Comparison of ENCODE assay signal across 14 cellular contexts in the genomic region with DNA sequence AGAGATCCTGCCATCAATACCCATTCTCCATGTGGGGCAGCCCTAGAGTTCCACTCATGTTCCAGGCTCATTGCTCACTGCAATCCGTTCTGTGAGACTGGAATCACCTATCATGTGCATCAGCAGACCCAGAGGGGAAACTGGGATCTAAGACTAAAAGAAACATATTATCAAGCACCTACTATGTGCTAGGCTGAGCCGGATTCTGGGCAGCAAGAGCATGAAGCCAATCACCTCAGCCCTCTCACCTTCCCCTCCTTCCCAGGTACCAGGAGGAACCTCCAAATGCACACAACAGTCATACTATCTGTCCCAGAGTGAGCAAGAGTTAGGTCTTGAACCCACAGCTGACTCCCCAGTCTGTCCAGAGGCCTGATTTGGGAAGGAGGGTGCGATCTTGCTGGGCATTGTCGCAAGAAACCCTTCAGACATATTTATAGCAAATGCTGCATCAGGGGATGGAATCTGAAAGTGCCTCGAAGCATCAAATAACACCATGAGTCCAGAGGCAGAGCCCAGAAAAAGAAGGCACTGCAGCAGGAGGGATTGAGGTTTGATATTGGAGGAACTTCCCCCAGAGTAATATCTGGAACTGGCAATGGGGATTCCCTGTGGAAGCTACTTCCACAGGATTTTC. TPM values are rescaled to one million over a fixed set of nuclear protein-coding genes. Genes with fewer than 3 reads are reported as not detected.
DNase-seq lines count a peak whose midpoint lies in the region; ATAC-seq, FAIRE-seq and TF ChIP-seq lines count a peak whose summit lies in the region.
"Had no signal": no experiment of that assay in that cellular context is flagged by ENCODE, and none has a peak within 500 bp of the region (broad histone marks: within the 10 kb centered on the region; RNA-seq: fewer than 3 reads in every experiment).

No MANE protein-coding gene starts in this region.

- peak overlapping the region; percentile 95 for H2BK15ac ChIP-seq in IMR-90 (ENCODE audit: low read depth, low read length)

- H3K4me2 ChIP-seq in IMR-90 (ENCODE audit: low read depth, low read length): peak overlapping the region; percentile 42

- no peak overlapping the region for H3K4me3 Mint-ChIP-seq in chondrocyte (ENCODE audit: unreplicated experiment)
- H3K4me3 Mint-ChIP-seq: dendritic cell treated with granulocyte-macrophage colony-stimulating factor and Interleukin-4, amounts not matched to agents 40 ng/mL and 50 ng/mL, for 4 days had no signal

- BruUV-seq in IMR-90 (replicated peaks; lab: Mats Ljungman, UMichigan): no TSS peak

- H3K36me3 ChIP-seq in IMR-90 (ENCODE audit: control insufficient read depth, insufficient read depth, low read length): no peaks in the 10 kb centered on the region
- no peaks in the 10 kb centered on the region for H3K36me3 ChIP-seq in mucosa of rectum (ENCODE audit: control insufficient read depth in 2 of 2, insufficient read depth in 2 of 2, low read length in 2 of 2)
- H3K36me3 ChIP-seq in tibial nerve: no peaks in the 10 kb centered on the region
- H3K36me3 ChIP-seq: heart left ventricle, suprapubic skin had no signal

- H3K27ac Mint-ChIP-seq in chondrocyte (ENCODE audit: unreplicated experiment): peak overlapping the region; percentile 78
- H3K27ac Mint-ChIP-seq: dendritic cell treated with granulocyte-macrophage colony-stimulating factor and Interleukin-4, amounts not matched to agents 40 ng/mL and 50 ng/mL, for 4 days had no signal

- H3K56ac ChIP-seq in IMR-90 (ENCODE audit: extremely low read depth, insufficient read depth, low read length): peak overlapping the region; percentile 83

- H2BK20ac ChIP-seq in IMR-90 (ENCODE audit: low read depth, low read length): peak overlapping the region; percentile 99

- TF ChIP-seq CTCF in IMR-90 (conservative IDR thresholded peaks at IDR 0.05; ENCODE audit: low read depth, low read length) (no peak), chondrocyte (IDR thresholded peaks at IDR 0.05) (no peak), tibial nerve (IDR thresholded peaks at IDR 0.05) (no peak)

- peak overlapping the region; percentile 97 for H3K23ac ChIP-seq in IMR-90 (ENCODE audit: low read depth, low read length)

- TF ChIP-seq POLR2A in IMR-90 (IDR thresholded peaks at IDR 0.05; ENCODE audit: low read depth, low read length) (no peak), tibial nerve (IDR thresholded peaks at IDR 0.05) (no peak)

- peak overlapping the region; percentile 86 for H2AFZ ChIP-seq in IMR-90 (replicated peaks; ENCODE audit: low read length, poor library complexity)

- peaks cover 43% of the 10 kb centered on the region for H3K4me1 Mint-ChIP-seq in chondrocyte (ENCODE audit: low read depth)

- no peaks in the 10 kb centered on the region for H3K27me3 Mint-ChIP-seq in chondrocyte (ENCODE audit: low read depth)

- peaks cover 15 to 57% of the 10 kb centered on the region in 2 experiments for H3K79me1 ChIP-seq in IMR-90 (ENCODE audit: low read depth in 1 of 2, low read length in 2 of 2)

- peak overlapping the region; percentile 99 for H2BK5ac ChIP-seq in IMR-90 (ENCODE audit: low read depth, low read length, poor library complexity, severe bottlenecking)

- H3K4me1 ChIP-seq in IMR-90 (ENCODE audit: control insufficient read depth, insufficient read depth, low read length) (peaks cover 30% of the 10 kb centered on the region), mucosa of rectum (ENCODE audit: control insufficient read depth in 2 of 2, insufficient read depth in 2 of 2, low read length in 2 of 2) (peaks cover 10 to 32% of the 10 kb centered on the region in 2 donors), tibial nerve (peaks cover 0 to 52% (median 13%) of the 10 kb centered on the region in 4 donors)

- ATAC-seq in IMR-90 (ENCODE audit: low read depth): no peak
- ATAC-seq: heart left ventricle, mucosa of descending colon had no signal

- H3K9me3 ChIP-seq in IMR-90 (ENCODE audit: control insufficient read depth, insufficient read depth, low read length) (no peaks in the 10 kb centered on the region), mucosa of rectum (ENCODE audit: control insufficient read depth in 2 of 2, low read length in 2 of 2) (no peaks in the 10 kb centered on the region), tibial nerve (no peaks in the 10 kb centered on the region)
- H3K9me3 ChIP-seq: heart left ventricle, mucosa of descending colon, suprapubic skin had no signal

- H4K8ac ChIP-seq in IMR-90 (ENCODE audit: low read depth in 2 of 2, low read length in 2 of 2): peak overlapping the region; percentile 74 to 95

- peak overlapping the region; percentile 99 for H3K4ac ChIP-seq in IMR-90 (ENCODE audit: low read depth, low read length)

- intact Hi-C loops in IMR-90 (cut with micrococcal nuclease): loop anchor here (1.0 to 5.0 kb wide), 4 partner anchors 15 to 614 kb away; a partner anchor contains a TSS

- 0% methylated on average over 1 of the region's 5 CpGs; no CpG with 5 or more reads in 1 of the 2 experiments for WGBS in IMR-90 (ENCODE audit: extremely low coverage in 2 of 2, insufficient read length in 1 of 2), 2 experiments
- WGBS in tibial nerve, 2 donors: 72 to 78% methylated on average over 5 of the region's 5 CpGs

- H4K5ac ChIP-seq in IMR-90 (ENCODE audit: low read depth, low read length): peak overlapping the region; percentile 81

- FAIRE-seq in RCC 7860 (lab: Jason Lieb, UNC): no peak

- H3K14ac ChIP-seq in IMR-90 (replicated peaks; ENCODE audit: low read depth, low read length): peak overlapping the region; percentile 98

- H3K27ac ChIP-seq in IMR-90 (ENCODE audit: insufficient read depth, low read length) (peak overlapping the region; percentile 95), mucosa of rectum (ENCODE audit: low read depth in 2 of 2, low read length in 2 of 2) (peak overlapping the region; percentile 25 to 46), tibial nerve (peak overlapping the region in 3 of 4 donors; percentile 23 to 80 (median 59))
- H3K27ac ChIP-seq: heart left ventricle, suprapubic skin had no signal

- H3K4me3 ChIP-seq in IMR-90 (ENCODE audit: insufficient read depth, low read depth, low read length): no peak overlapping the region
- H3K4me3 ChIP-seq in mucosa of rectum (ENCODE audit: low read length in 2 of 2): no peak overlapping the region
- no peak overlapping the region for H3K4me3 ChIP-seq in tibial nerve
- H3K4me3 ChIP-seq: heart left ventricle, mucosa of descending colon, suprapubic skin had no signal

- peak overlapping the region; percentile 98 for H2AK5ac ChIP-seq in IMR-90 (ENCODE audit: low read depth, low read length)

- peak overlapping the region; percentile 95 for H4K91ac ChIP-seq in IMR-90 (ENCODE audit: insufficient read depth, low read depth, low read length)

- peak overlapping the region; percentile 93 for H2AK9ac ChIP-seq in IMR-90 (replicated peaks; ENCODE audit: low read depth, low read length, poor library complexity)

- TF ChIP-seq EP300 in tibial nerve (IDR thresholded peaks at IDR 0.05): no peak

- dilution Hi-C loops in IMR-90 (cut with HindIII; ENCODE audit: low sequenced_read_pairs, unreplicated experiment): no loop called here

- no peaks in the 10 kb centered on the region for H3K36me3 Mint-ChIP-seq in chondrocyte (ENCODE audit: low read depth)

- H3K27me3 ChIP-seq in IMR-90 (ENCODE audit: control insufficient read depth, insufficient read depth, low read length): no peaks in the 10 kb centered on the region
- no peaks in the 10 kb centered on the region for H3K27me3 ChIP-seq in mucosa of rectum (ENCODE audit: control insufficient read depth in 2 of 2, insufficient read depth in 2 of 2, low read length in 2 of 2)
- no peaks in the 10 kb centered on the region for H3K27me3 ChIP-seq in tibial nerve
- H3K27me3 ChIP-seq: heart left ventricle, suprapubic skin had no signal

- H3K9me1 ChIP-seq in IMR-90 (ENCODE audit: insufficient read depth, low read length): peaks cover 37% of the 10 kb centered on the region

- peak overlapping the region; percentile 66 for H3K9ac ChIP-seq in IMR-90 (ENCODE audit: low read depth, low read length)
- H3K9ac ChIP-seq in mucosa of rectum (ENCODE audit: low read depth in 1 of 2, low read length in 2 of 2): no peak overlapping the region

- no peak for TF ChIP-seq RAD21 in IMR-90 (IDR thresholded peaks at IDR 0.05; ENCODE audit: low read length)

- no peaks in the 10 kb centered on the region for H4K20me1 ChIP-seq in IMR-90 (ENCODE audit: insufficient read depth, low read length)

- DNase-seq in IMR-90: peak; percentile 39
- no peak for DNase-seq in chondrocyte (ENCODE audit: low spot score)
- DNase-seq in tibial nerve (ENCODE audit: low spot score in 2 of 2): no peak
- no peak for DNase-seq in RCC 7860 (ENCODE audit: low spot score)
- no peak for DNase-seq in NCI-H526 (lab: John Stamatoyannopoulos, UW)
- DNase-seq in NCI-H345 (lab: John Stamatoyannopoulos, UW): no peak
- DNase-seq: C1 segment of cervical spinal cord, erythroblast, heart left ventricle, mucosa of descending colon, NCI-H1436 had no signal

- peak overlapping the region; percentile 98 for H2BK120ac ChIP-seq in IMR-90 (ENCODE audit: low read depth, low read length)

- H3K9me3 Mint-ChIP-seq in chondrocyte (ENCODE audit: low read depth): no peaks in the 10 kb centered on the region
- H3K9me3 Mint-ChIP-seq: dendritic cell treated with granulocyte-macrophage colony-stimulating factor and Interleukin-4, amounts not matched to agents 40 ng/mL and 50 ng/mL, for 4 days had no signal

- POLR2A ChIA-PET in IMR-90 (lab: Charles Lee; ENCODE audit: unreplicated experiment): interaction anchor here (0.6 to 1.2 kb wide), 3 partner anchors 8 to 1547 kb away, joined by 3 to 4 read pairs (median 3); no protein-coding TSS in a partner anchor

- in situ Hi-C loops in IMR-90 (cut with MboI; ENCODE audit: low sequenced_read_pairs): no loop called here

- CTCF ChIA-PET in IMR-90 (lab: Yijun Ruan, JAX): interaction anchor here (1.0 kb wide), 1 partner anchor 17 kb away, joined by 5 read pairs; no protein-coding TSS in a partner anchor

- H3K18ac ChIP-seq in IMR-90 (ENCODE audit: low read depth, low read length): peak overlapping the region; percentile 97

RNA-seq across cellular contexts. Expression of a gene that starts 6.7 kb away (rescaled TPM):
- total RNA-seq in IMR-90 (2012; rRNA removed) (15.3 and 18.1 TPM in 2 replicates), chondrocyte (57.5 to 72.6 TPM (median 69.5 TPM) in 3 replicates), tibial nerve (10 to 100 TPM in 3 of 4 donors, 1 to 10 TPM in 1; 9.8 to 31.2 (median 20.7) TPM)
- 45.1 and 45.2 TPM in 2 replicates for polyA plus RNA-seq in IMR-90 (2012; rRNA removed)
- polyA plus RNA-seq in IMR-90 (2012; cell fraction: cytosol; rRNA removed): 24.5 and 40.0 TPM in 2 replicates
- polyA plus RNA-seq in IMR-90 (2012; cell fraction: nucleus; rRNA removed; ENCODE audit: low replicate concordance): 227 and 302 TPM in 2 replicates

RNA-seq across cellular contexts. Expression of a gene that starts 22.7 kb away (rescaled TPM):
- 18.1 and 18.5 TPM in 2 replicates for total RNA-seq in IMR-90 (2012; rRNA removed)
- polyA plus RNA-seq in IMR-90 (2012; rRNA removed): 34.4 and 35.1 TPM in 2 replicates
- 26.6 and 34.5 TPM in 2 replicates for polyA plus RNA-seq in IMR-90 (2012; cell fraction: cytosol; rRNA removed)
- 171 and 194 TPM in 2 replicates for polyA plus RNA-seq in IMR-90 (2012; cell fraction: nucleus; rRNA removed; ENCODE audit: low replicate concordance)
- 54.9 to 57.6 TPM (median 57.2 TPM) in 3 replicates for total RNA-seq in chondrocyte
- 10 to 100 TPM; 53.3 to 74.7 (median 57.1) TPM for total RNA-seq in tibial nerve

RNA-seq across cellular contexts. Expression of a gene that starts 40.4 kb away (rescaled TPM):
- total RNA-seq in IMR-90 (2012; rRNA removed): 81.9 and 92.5 TPM in 2 replicates
- polyA plus RNA-seq in IMR-90 (2012; rRNA removed): 59.1 and 61.8 TPM in 2 replicates
- polyA plus RNA-seq in IMR-90 (2012; cell fraction: cytosol; rRNA removed): 26.3 and 32.9 TPM in 2 replicates
- polyA plus RNA-seq in IMR-90 (2012; cell fraction: nucleus; rRNA removed; ENCODE audit: low replicate concordance): 69.4 and 141 TPM in 2 replicates
- total RNA-seq in chondrocyte: 59.1 to 71.1 TPM (median 61.9 TPM) in 3 replicates
- total RNA-seq in tibial nerve: 10 to 100 TPM; 40.9 to 73.7 (median 49.8) TPM

RNA-seq across cellular contexts. Expression of a gene that starts 54.1 kb away (rescaled TPM):
- total RNA-seq in IMR-90 (2012; rRNA removed) (under 0.01 TPM in 1 of 2 replicates, not detected in the other), chondrocyte (0.99 to 1.5 TPM (median 1.1 TPM) in 3 replicates), tibial nerve (1 to 10 TPM in 1 of 4 donors, not detected in 3; 1.8 TPM)
- polyA plus RNA-seq in IMR-90 (2012; rRNA removed): 0.21 and 0.26 TPM in 2 replicates
- polyA plus RNA-seq in IMR-90 (2012; cell fraction: cytosol; rRNA removed): 0.13 and 0.62 TPM in 2 replicates
- 0.17 and 0.31 TPM in 2 replicates for polyA plus RNA-seq in IMR-90 (2012; cell fraction: nucleus; rRNA removed; ENCODE audit: low replicate concordance)

Comparison
In these comparisons a context has a peak if more than half of its experiments do, and no peak if none do; other contexts are left out.
1. H3K27ac ChIP-seq: peak in every context shown above with its lines; median percentile 95 in IMR-90; 59 in tibial nerve; 36 in mucosa of rectum.